In genomic region chr1:165635329-165635728, GRCh38 we compare ENCODE assay signal across 19 cellular contexts. TPM values are rescaled to one million over a fixed set of nuclear protein-coding genes. Genes with fewer than 3 reads are reported as not detected.
DNase-seq lines count a peak whose midpoint lies in the region; ATAC-seq and TF ChIP-seq lines count a peak whose summit lies in the region.
"Had no signal": no experiment of that assay in that cellular context is flagged by ENCODE, and none has a peak within 500 bp of the region (broad histone marks: within the 10 kb centered on the region; RNA-seq: fewer than 3 reads in every experiment).

No MANE protein-coding gene starts in this region.

- H3K4me1 ChIP-seq in subcutaneous abdominal adipose tissue (ENCODE audit: control insufficient read depth in 5 of 5, insufficient read depth in 5 of 5, low read length in 5 of 5) (peaks cover 12 to 92% (median 80%) of the 10 kb centered on the region in 5 donors), A673 (ENCODE audit: insufficient read depth, low read length, poor library complexity, severe bottlenecking) (peaks cover 43% of the 10 kb centered on the region)

- H3K27ac Mint-ChIP-seq in activated CD8-positive, alpha-beta memory T cell treated with anti-CD3 and anti-CD28 coated beads, Interleukin-2, amount 10 ng/mL, durations not matched to agents 7 days and 5 days, result no peak overlapping the region
- no peak overlapping the region for H3K27ac Mint-ChIP-seq in activated CD8-positive, alpha-beta T cell treated with anti-CD3 and anti-CD28 coated beads, Interleukin-2, amount 10 ng/mL, durations not matched to agents 7 days and 5 days
- H3K27ac Mint-ChIP-seq: dendritic cell treated with granulocyte-macrophage colony-stimulating factor and Interleukin-4, amounts not matched to agents 40 ng/mL and 50 ng/mL, for 4 days; IgD-negative memory B cell had no signal

- H3K36me3 ChIP-seq in subcutaneous abdominal adipose tissue (ENCODE audit: control insufficient read depth in 5 of 5, insufficient read depth in 5 of 5, low read length in 5 of 5) (peaks cover 3 to 9% (median 4%) of the 10 kb centered on the region in 5 donors), A673 (ENCODE audit: insufficient read depth, low read length, poor library complexity, severe bottlenecking) (no peaks in the 10 kb centered on the region)

- H3K4me3 ChIP-seq in dorsolateral prefrontal cortex (peak overlapping the region in 16 of 59 donors; percentile 0 to 40 (median 14)), subcutaneous abdominal adipose tissue (ENCODE audit: low read depth in 1 of 5, low read length in 5 of 5) (peak overlapping the region in 1 of 5 donors; percentile 4), A673 (ENCODE audit: low read depth, low read length, poor library complexity, severe bottlenecking) (no peak overlapping the region), foreskin fibroblast (ENCODE audit: low read depth in 1 of 2, low read length in 2 of 2) (no peak overlapping the region)
- H3K4me3 ChIP-seq: lung, upper lobe of right lung had no signal

- no TSS peak for BruUV-seq in A673 (replicated peaks; lab: Mats Ljungman, UMichigan)

- peak overlapping the region in 3 of 5 donors; percentile 1 to 92 (median 32) for H3K9ac ChIP-seq in subcutaneous abdominal adipose tissue (ENCODE audit: low read length in 5 of 5)

- peak; percentile 25 for DNase-seq in activated CD8-positive, alpha-beta memory T cell treated with anti-CD3 and anti-CD28 coated beads, Interleukin-2, amount 10 ng/mL, durations not matched to agents 7 days and 5 days
- no peak for DNase-seq in activated CD8-positive, alpha-beta memory T cell treated with anti-CD3 and anti-CD28 coated beads, Interleukin-2, amount 50 U/mL, for 48 hours
- DNase-seq in dorsolateral prefrontal cortex (peak in 1 of 10 donors; percentile 51), A673 (ENCODE audit: low spot score) (no peak), foreskin fibroblast (no peak)
- no peak for DNase-seq in activated CD8-positive, alpha-beta T cell treated with anti-CD3 and anti-CD28 coated beads, Interleukin-2, amount 10 ng/mL, durations not matched to agents 7 days and 5 days
- DNase-seq: activated effector memory CD4-positive, alpha-beta T cell treated with anti-CD3 and anti-CD28 coated beads, Interleukin-2, amount 50 U/mL, for 16 hours; Caco-2; NCI-H1417 treated with DMSO at 0.1 percent for 48 hours; NCI-H226; stimulated activated CD4-positive, alpha-beta T cell treated with anti-CD3 and anti-CD28 coated beads, Interleukin-1b, Interleukin-23, amount 100 ng/mL, for 48 hours; upper lobe of right lung had no signal

- H3K27me3 ChIP-seq in dorsolateral prefrontal cortex, result no peaks in the 10 kb centered on the region
- H3K27me3 ChIP-seq in subcutaneous abdominal adipose tissue (ENCODE audit: control insufficient read depth in 5 of 5, insufficient read depth in 4 of 5, low read length in 5 of 5), result no peaks in the 10 kb centered on the region
- no peaks in the 10 kb centered on the region for H3K27me3 ChIP-seq in A673 (replicated peaks; ENCODE audit: insufficient read depth, low read depth, low read length, poor library complexity)
- H3K27me3 ChIP-seq: upper lobe of right lung had no signal

- intact Hi-C loops in dorsolateral prefrontal cortex (cut with DNase I) (loop anchor here in 1 of 2 donors (10.0 kb wide), 1 partner anchor 279 kb away; no protein-coding TSS in a partner anchor), A673 (cut with micrococcal nuclease; ENCODE audit: unreplicated experiment) (loop anchor here (10.0 kb wide), 1 partner anchor 129 kb away; the partner anchor contains the start of gene TMCO1)

- ATAC-seq in activated CD8-positive, alpha-beta memory T cell treated with anti-CD3 and anti-CD28 coated beads, Interleukin-2, amount 10 ng/mL, durations not matched to agents 7 days and 5 days, result no peak
- peak; percentile 24 for ATAC-seq in HG03108 (IDR thresholded peaks at IDR 0.05; ENCODE audit: unreplicated experiment)
- no peak for ATAC-seq in activated CD8-positive, alpha-beta T cell treated with anti-CD3 and anti-CD28 coated beads, Interleukin-2, amount 10 ng/mL, durations not matched to agents 7 days and 5 days
- ATAC-seq: right cardiac atrium, upper lobe of right lung had no signal

- H3K9me3 ChIP-seq in subcutaneous abdominal adipose tissue (ENCODE audit: control insufficient read depth in 5 of 5, low read length in 5 of 5) (no peaks in the 10 kb centered on the region), A673 (ENCODE audit: low read depth, low read length, poor library complexity, severe bottlenecking) (no peaks in the 10 kb centered on the region)
- H3K9me3 ChIP-seq: Caco-2, upper lobe of right lung had no signal

- H3K4me3 Mint-ChIP-seq in activated CD8-positive, alpha-beta memory T cell treated with anti-CD3 and anti-CD28 coated beads, Interleukin-2, amount 10 ng/mL, durations not matched to agents 7 days and 5 days, result no peak overlapping the region
- H3K4me3 Mint-ChIP-seq in activated CD8-positive, alpha-beta T cell treated with anti-CD3 and anti-CD28 coated beads, Interleukin-2, amount 10 ng/mL, durations not matched to agents 7 days and 5 days, result no peak overlapping the region
- H3K4me3 Mint-ChIP-seq: dendritic cell treated with granulocyte-macrophage colony-stimulating factor and Interleukin-4, amounts not matched to agents 40 ng/mL and 50 ng/mL, for 4 days; nephron had no signal

- H3K4me1 Mint-ChIP-seq in activated CD8-positive, alpha-beta memory T cell treated with anti-CD3 and anti-CD28 coated beads, Interleukin-2, amount 10 ng/mL, durations not matched to agents 7 days and 5 days, result peaks cover 33% of the 10 kb centered on the region
- H3K4me1 Mint-ChIP-seq in activated CD8-positive, alpha-beta T cell treated with anti-CD3 and anti-CD28 coated beads, Interleukin-2, amount 10 ng/mL, durations not matched to agents 7 days and 5 days (ENCODE audit: low read depth), result peaks cover 9% of the 10 kb centered on the region

- POLR2A ChIA-PET in A673 (lab: Charles Lee; ENCODE audit: low non-redundant PET), result interaction anchor here (0.6 kb wide), 1 partner anchor 1992 kb away, joined by 17 read pairs; no protein-coding TSS in a partner anchor
- POLR2A ChIA-PET in activated CD8-positive, alpha-beta T cell treated with anti-CD3 and anti-CD28 coated beads, Interleukin-2, amount 10 ng/mL, durations not matched to agents 7 days and 5 days (lab: Charles Lee), result no interaction called here

- no peaks in the 10 kb centered on the region for H3K9me3 Mint-ChIP-seq in activated CD8-positive, alpha-beta memory T cell treated with anti-CD3 and anti-CD28 coated beads, Interleukin-2, amount 10 ng/mL, durations not matched to agents 7 days and 5 days (ENCODE audit: low read depth)
- no peaks in the 10 kb centered on the region for H3K9me3 Mint-ChIP-seq in activated CD8-positive, alpha-beta T cell treated with anti-CD3 and anti-CD28 coated beads, Interleukin-2, amount 10 ng/mL, durations not matched to agents 7 days and 5 days (ENCODE audit: insufficient read depth)
- H3K9me3 Mint-ChIP-seq: dendritic cell treated with granulocyte-macrophage colony-stimulating factor and Interleukin-4, amounts not matched to agents 40 ng/mL and 50 ng/mL, for 4 days; IgD-negative memory B cell; nephron had no signal

- peaks cover 3% of the 10 kb centered on the region for H3K36me3 Mint-ChIP-seq in activated CD8-positive, alpha-beta memory T cell treated with anti-CD3 and anti-CD28 coated beads, Interleukin-2, amount 10 ng/mL, durations not matched to agents 7 days and 5 days
- no peaks in the 10 kb centered on the region for H3K36me3 Mint-ChIP-seq in activated CD8-positive, alpha-beta T cell treated with anti-CD3 and anti-CD28 coated beads, Interleukin-2, amount 10 ng/mL, durations not matched to agents 7 days and 5 days (ENCODE audit: low read depth)

- H3K27me3 Mint-ChIP-seq in activated CD8-positive, alpha-beta memory T cell treated with anti-CD3 and anti-CD28 coated beads, Interleukin-2, amount 10 ng/mL, durations not matched to agents 7 days and 5 days, result no peaks in the 10 kb centered on the region
- no peaks in the 10 kb centered on the region for H3K27me3 Mint-ChIP-seq in activated CD8-positive, alpha-beta T cell treated with anti-CD3 and anti-CD28 coated beads, Interleukin-2, amount 10 ng/mL, durations not matched to agents 7 days and 5 days (ENCODE audit: low read depth)
- H3K27me3 Mint-ChIP-seq: dendritic cell treated with granulocyte-macrophage colony-stimulating factor and Interleukin-4, amounts not matched to agents 40 ng/mL and 50 ng/mL, for 4 days; IgD-negative memory B cell had no signal

- peak overlapping the region in 37 of 59 donors; percentile 1 to 73 (median 34) for H3K27ac ChIP-seq in dorsolateral prefrontal cortex
- peak overlapping the region; percentile 99 for H3K27ac ChIP-seq in subcutaneous abdominal adipose tissue (ENCODE audit: low read depth, low read length)
- no peak overlapping the region for H3K27ac ChIP-seq in A673 (ENCODE audit: low read depth, low read length, poor library complexity, severe bottlenecking)
- H3K27ac ChIP-seq: upper lobe of right lung had no signal

- CTCF ChIA-PET in activated CD8-positive, alpha-beta memory T cell treated with anti-CD3 and anti-CD28 coated beads, Interleukin-2, amount 10 ng/mL, durations not matched to agents 7 days and 5 days (lab: Charles Lee), result no interaction called here
- CTCF ChIA-PET in A673 (lab: Charles Lee), result no interaction called here
- CTCF ChIA-PET in activated CD8-positive, alpha-beta T cell treated with anti-CD3 and anti-CD28 coated beads, Interleukin-2, amount 10 ng/mL, durations not matched to agents 7 days and 5 days (lab: Charles Lee), result no interaction called here

- TF ChIP-seq CTCF in dorsolateral prefrontal cortex (IDR thresholded peaks at IDR 0.05 in 54 of 56, conservative IDR thresholded peaks at IDR 0.05 in 2 of 56; ENCODE audit: low read depth in 1 of 56, partially characterized antibody in 56 of 56) (no peak), A673 (conservative IDR thresholded peaks at IDR 0.05; ENCODE audit: low read depth, low read length) (no peak), foreskin fibroblast (IDR thresholded peaks at IDR 0.05; ENCODE audit: low read depth, low read length) (no peak)

RNA-seq across cellular contexts. Expression of gene MGST3, which starts 4.3 kb away (rescaled TPM):
- total RNA-seq in activated CD8-positive, alpha-beta memory T cell treated with anti-CD3 and anti-CD28 coated beads, Interleukin-2, amount 10 ng/mL, durations not matched to agents 7 days and 5 days, result 10 to 100 TPM; 53.7 to 58.4 TPM
- total RNA-seq in dorsolateral prefrontal cortex (100 to 1,000 TPM; 157 to 321 (median 258) TPM), A673 (2021) (150 and 155 TPM in 2 replicates)
- total RNA-seq in activated CD8-positive, alpha-beta T cell treated with anti-CD3 and anti-CD28 coated beads, Interleukin-2, amount 10 ng/mL, durations not matched to agents 7 days and 5 days, result 10 to 100 TPM; 30.9 to 33.0 TPM
